22 cellular contexts compared by ENCODE assay signal in genomic region chr13:29587645-29588044, GRCh38. TPM values are rescaled to one million over a fixed set of nuclear protein-coding genes. Genes with fewer than 3 reads are reported as not detected.
DNase-seq lines count a peak whose midpoint lies in the region; ATAC-seq and TF ChIP-seq lines count a peak whose summit lies in the region.
"Had no signal": no experiment of that assay in that cellular context is flagged by ENCODE, and none has a peak within 500 bp of the region (broad histone marks: within the 10 kb centered on the region; RNA-seq: fewer than 3 reads in every experiment).

No MANE protein-coding gene starts in this region.

- H3K4me2 ChIP-seq in DND-41 (ENCODE audit: insufficient read depth, low read length) = no peak overlapping the region; the same call in 1 of the 2 replicates
- H3K4me2 ChIP-seq: PC-9 had no signal

- H3K4me1 ChIP-seq in DND-41 (ENCODE audit: insufficient read depth, low read length) (peaks cover 41% of the 10 kb centered on the region), sigmoid colon (peaks cover 0 to 43% (median 32%) of the 10 kb centered on the region in 4 donors)

- no peaks in the 10 kb centered on the region for H3K27me3 ChIP-seq in DND-41 (ENCODE audit: insufficient read depth, low read length, poor library complexity)
- H3K27me3 ChIP-seq in sigmoid colon = no peaks in the 10 kb centered on the region
- H3K27me3 ChIP-seq: dorsolateral prefrontal cortex, vagina had no signal

- intact Hi-C loops in sigmoid colon (cut with DNase I) = no loop called here

- H3K9me3 ChIP-seq in DND-41 (ENCODE audit: insufficient read depth, low read length, severe bottlenecking) (no peaks in the 10 kb centered on the region), sigmoid colon (no peaks in the 10 kb centered on the region)
- H3K9me3 ChIP-seq: vagina had no signal

- H4K20me1 ChIP-seq in DND-41 (ENCODE audit: insufficient read depth, low read length) = peaks cover 100% of the 10 kb centered on the region

- H2AFZ ChIP-seq in DND-41 (ENCODE audit: low read depth, low read length) = no peak overlapping the region
- H2AFZ ChIP-seq: PC-9 had no signal

- no peak overlapping the region for H3K4me3 ChIP-seq in DND-41 (ENCODE audit: low read depth in 1 of 2, low read length in 2 of 2)
- H3K4me3 ChIP-seq in choroid plexus epithelial cell (ENCODE audit: low read depth, low read length) = no peak overlapping the region
- H3K4me3 ChIP-seq in sigmoid colon = no peak overlapping the region
- H3K4me3 ChIP-seq: dorsolateral prefrontal cortex, PC-9, vagina had no signal

- peaks cover 100% of the 10 kb centered on the region for H3K79me2 ChIP-seq in DND-41 (ENCODE audit: insufficient read depth, low read length)

- no peak for TF ChIP-seq EP300 in sigmoid colon (IDR thresholded peaks at IDR 0.05)

- ATAC-seq in DND-41 (ENCODE audit: insufficient read depth, low read depth) = peak; percentile 20; the same call in 1 of the 3 replicates
- ATAC-seq: activated CD4-positive, CD25-positive, alpha-beta regulatory T cell treated with anti-CD3 and anti-CD28 coated beads, Interleukin-2, amount 50 U/mL, for 24 hours; left ventricle myocardium superior had no signal

- WGBS in sigmoid colon, 2 donors = 80 to 88% methylated on average over 7 of the region's 7 CpGs

- peaks cover 72% of the 10 kb centered on the region for H3K36me3 ChIP-seq in DND-41 (ENCODE audit: insufficient read depth, low read length)
- no peaks in the 10 kb centered on the region for H3K36me3 ChIP-seq in sigmoid colon
- H3K36me3 ChIP-seq: vagina had no signal

- no peak overlapping the region for H3K9ac ChIP-seq in DND-41 (ENCODE audit: low read depth, low read length)

- H3K27ac ChIP-seq in DND-41 (ENCODE audit: low read length) (no peak overlapping the region), sigmoid colon (peak overlapping the region in 1 of 4 donors; percentile 8)
- H3K27ac ChIP-seq: C4-2B, PC-9, vagina had no signal

- no peak for TF ChIP-seq POLR2A in sigmoid colon (IDR thresholded peaks at IDR 0.05)

- DNase-seq in DND-41 (no peak), M059J (ENCODE audit: low read depth) (peak; percentile 47), choroid plexus epithelial cell (ENCODE audit: low read depth) (peak; percentile 74), kidney tubule cell (ENCODE audit: low spot score) (peak; percentile 62), sigmoid colon (no peak), NCI-H748 treated with DMSO at 0.1 percent for 48 hours (lab: John Stamatoyannopoulos, UW) (no peak), NCI-H524 treated with DMSO at 0.1 percent for 48 hours (lab: John Stamatoyannopoulos, UW) (no peak)
- DNase-seq in activated effector memory CD4-positive, alpha-beta T cell treated with anti-CD3 and anti-CD28 coated beads, Interleukin-2, amount 50 U/mL, for 16 hours = no peak
- DNase-seq: ACHN; activated naive CD8-positive, alpha-beta T cell treated with anti-CD3 and anti-CD28 coated beads for 36 hours; dorsolateral prefrontal cortex; glutamatergic neuron; Kasumi-1; left ventricle myocardium superior; NCI-H1105; NCI-H526 treated with DMSO at 0.1 percent for 48 hours; PC-9; stimulated activated CD4-positive, alpha-beta T cell treated with anti-CD3 and anti-CD28 coated beads, Interleukin-4, amount 100 ng/mL, for 24 hours; T1000 had no signal

- no peak for TF ChIP-seq CTCF in DND-41 (IDR thresholded peaks at IDR 0.05; ENCODE audit: borderline replicate concordance, extremely low read depth, low read length, poor library complexity, severe bottlenecking)
- no peak for TF ChIP-seq CTCF in choroid plexus epithelial cell (conservative IDR thresholded peaks at IDR 0.05; ENCODE audit: low read depth, low read length)
- no peak for TF ChIP-seq CTCF in sigmoid colon (IDR thresholded peaks at IDR 0.05)

RNA-seq across cellular contexts. Expression of gene SLC7A1, which starts 7.8 kb away (rescaled TPM):
- 9.3 and 15.9 TPM in 2 replicates for total RNA-seq in M059J (2014; rRNA removed; shearing (Covaris generic))
- total RNA-seq in sigmoid colon = 10 to 100 TPM; 11.8 to 21.3 (median 15.9) TPM
- polyA plus RNA-seq in sigmoid colon = 10 to 100 TPM in 1 of 3 donors, 1 to 10 TPM in 2; 2.4 to 25.6 (median 3.5) TPM

Comparison
In these comparisons a context has a peak if more than half of its experiments do, and no peak if none do; other contexts are left out.
1. DNase-seq: peak in M059J (single experiment), choroid plexus epithelial cell (single experiment) and kidney tubule cell (single experiment); none in DND-41 (single experiment), sigmoid colon (single experiment), NCI-H748 treated with DMSO at 0.1 percent for 48 hours (single experiment), NCI-H524 treated with DMSO at 0.1 percent for 48 hours (single experiment) and activated effector memory CD4-positive, alpha-beta T cell treated with anti-CD3 and anti-CD28 coated beads, Interleukin-2, amount 50 U/mL, for 16 hours (single experiment).